In genomic region chr2:188477564-188478086, GRCh38 we compare ENCODE assay signal across 2 cellular contexts.
A peak's percentile ranks its signal among the peaks of the same experiment; 100 is the strongest.
TF ChIP-seq lines count a peak whose summit lies in the region.

No MANE protein-coding gene starts in this region.

TF ChIP-seq in HepG2, 621 proteins besides CTCF, POLR2A, EP300 and RAD21:
- no peak for TF ChIP-seq HDAC2 (CRISPR knock-in tag; IDR thresholded peaks at IDR 0.05)
- TF ChIP-seq MAFK (conservative IDR thresholded peaks at IDR 0.05 in 1 of 2, IDR thresholded peaks at IDR 0.05 in 1 of 2; ENCODE audit: low read length in 2 of 2): peak; percentile 64 to 81
- TF ChIP-seq DMAP1 (CRISPR knock-in tag; IDR thresholded peaks at IDR 0.05): no peak
- TF ChIP-seq MAFF (IDR thresholded peaks at IDR 0.05; ENCODE audit: low read depth, low read length): peak; percentile 77
TF ChIP-seq in HepG2: peak in this region for 2.

TF ChIP-seq in IMR-90, 13 proteins besides CTCF, POLR2A, EP300 and RAD21:
- TF ChIP-seq MAFK (IDR thresholded peaks at IDR 0.05; ENCODE audit: low read depth, low read length) (peak; percentile 60), MXI1 (IDR thresholded peaks at IDR 0.05; ENCODE audit: borderline replicate concordance, low read depth, low read length) (no peak)
